ENCODE assay signal across 25 cellular contexts in genomic region chr14:99174081-99174851, GRCh38.
DNase-seq lines count a peak whose midpoint lies in the region; ATAC-seq and TF ChIP-seq lines count a peak whose summit lies in the region.
"Had no signal": no experiment of that assay in that cellular context is flagged by ENCODE, and none has a peak within 500 bp of the region (broad histone marks: within the 10 kb centered on the region; RNA-seq: fewer than 3 reads in every experiment).

No MANE protein-coding gene starts in this region.

- no peaks in the 10 kb centered on the region for H3K4me1 ChIP-seq in psoas muscle
- H3K4me1 ChIP-seq: gastrocnemius medialis had no signal

- CTCF ChIA-PET in activated naive CD4-positive, alpha-beta T cell treated with anti-CD3 and anti-CD28 coated beads for 36 hours (lab: Charles Lee): no interaction called here
- CTCF ChIA-PET in activated CD8-positive, alpha-beta T cell treated with anti-CD3 and anti-CD28 coated beads, Interleukin-2, amount 10 ng/mL, durations not matched to agents 7 days and 5 days (lab: Charles Lee): no interaction called here

- intact Hi-C loops in activated naive CD4-positive, alpha-beta T cell treated with anti-CD3 and anti-CD28 coated beads for 36 hours (cut with micrococcal nuclease): no loop called here
- intact Hi-C loops in psoas muscle (cut with DNase I): no loop called here

- no peak overlapping the region for H3K27ac ChIP-seq in psoas muscle
- H3K27ac ChIP-seq: gastrocnemius medialis, hepatocyte, Peyer's patch, thyroid gland had no signal

- no peak overlapping the region for H3K4me3 Mint-ChIP-seq in activated naive CD4-positive, alpha-beta T cell treated with anti-CD3 and anti-CD28 coated beads for 36 hours
- peak overlapping the region; percentile 4 for H3K4me3 Mint-ChIP-seq in activated CD8-positive, alpha-beta T cell treated with anti-CD3 and anti-CD28 coated beads, Interleukin-2, amount 10 ng/mL, durations not matched to agents 7 days and 5 days
- H3K4me3 Mint-ChIP-seq: activated B cell treated with CpG ODN at 0.5 μM for 24 hours; B cell; dendritic cell treated with granulocyte-macrophage colony-stimulating factor and Interleukin-4, amounts not matched to agents 40 ng/mL and 50 ng/mL, for 4 days had no signal

- ATAC-seq in activated CD8-positive, alpha-beta T cell treated with anti-CD3 and anti-CD28 coated beads, Interleukin-2, amount 10 ng/mL, durations not matched to agents 7 days and 5 days: no peak
- ATAC-seq in HG03135 (IDR thresholded peaks at IDR 0.05; ENCODE audit: unreplicated experiment) (no peak), psoas muscle (no peak)
- ATAC-seq: gastrocnemius medialis, HepG2, left ventricle myocardium superior had no signal

- POLR2A ChIA-PET in activated CD8-positive, alpha-beta T cell treated with anti-CD3 and anti-CD28 coated beads, Interleukin-2, amount 10 ng/mL, durations not matched to agents 7 days and 5 days (lab: Charles Lee): interaction anchor here (0.7 kb wide), 1 partner anchor 179 kb away, joined by 10 read pairs; no protein-coding TSS in a partner anchor

- H3K9me3 Mint-ChIP-seq in activated naive CD4-positive, alpha-beta T cell treated with anti-CD3 and anti-CD28 coated beads for 36 hours: peaks cover 4% of the 10 kb centered on the region
- no peaks in the 10 kb centered on the region for H3K9me3 Mint-ChIP-seq in activated CD8-positive, alpha-beta T cell treated with anti-CD3 and anti-CD28 coated beads, Interleukin-2, amount 10 ng/mL, durations not matched to agents 7 days and 5 days (ENCODE audit: insufficient read depth)
- H3K9me3 Mint-ChIP-seq: activated B cell treated with CpG ODN at 0.5 μM for 24 hours had no signal

- peaks cover 21% of the 10 kb centered on the region for H3K4me1 Mint-ChIP-seq in activated naive CD4-positive, alpha-beta T cell treated with anti-CD3 and anti-CD28 coated beads for 36 hours (ENCODE audit: low read depth)
- H3K4me1 Mint-ChIP-seq in activated CD8-positive, alpha-beta T cell treated with anti-CD3 and anti-CD28 coated beads, Interleukin-2, amount 10 ng/mL, durations not matched to agents 7 days and 5 days (ENCODE audit: low read depth): peaks cover 26% of the 10 kb centered on the region
- H3K4me1 Mint-ChIP-seq: activated B cell treated with CpG ODN at 0.5 μM for 24 hours, B cell had no signal

- no peak for TF ChIP-seq CTCF in psoas muscle (IDR thresholded peaks at IDR 0.05)

- H3K27ac Mint-ChIP-seq in activated naive CD4-positive, alpha-beta T cell treated with anti-CD3 and anti-CD28 coated beads for 36 hours: peak overlapping the region; percentile 46
- H3K27ac Mint-ChIP-seq in activated CD8-positive, alpha-beta T cell treated with anti-CD3 and anti-CD28 coated beads, Interleukin-2, amount 10 ng/mL, durations not matched to agents 7 days and 5 days: no peak overlapping the region
- H3K27ac Mint-ChIP-seq: activated B cell treated with CpG ODN at 0.5 μM for 24 hours; B cell; dendritic cell treated with granulocyte-macrophage colony-stimulating factor and Interleukin-4, amounts not matched to agents 40 ng/mL and 50 ng/mL, for 4 days had no signal

- H3K27me3 ChIP-seq in psoas muscle (ENCODE audit: insufficient read depth in 3 of 3, low read length in 2 of 3): no peaks in the 10 kb centered on the region
- H3K27me3 ChIP-seq: gastrocnemius medialis, hepatocyte, Peyer's patch, thyroid gland had no signal

- 91 to 94% (median 93%) methylated on average over 79 to 90 of the region's 90 CpGs for WGBS in psoas muscle, 3 donors

- no peak for DNase-seq in activated naive CD4-positive, alpha-beta T cell treated with anti-CD3 and anti-CD28 coated beads for 36 hours
- no peak for DNase-seq in activated naive CD4-positive, alpha-beta T cell treated with anti-CD3 and anti-CD28 coated beads, Interleukin-2, amount 50 U/mL, for 16 hours
- DNase-seq in activated CD8-positive, alpha-beta T cell treated with anti-CD3 and anti-CD28 coated beads, Interleukin-2, amount 10 ng/mL, durations not matched to agents 7 days and 5 days: no peak
- peak; percentile 88 for DNase-seq in mesenteric fat pad (ENCODE audit: low spot score)
- no peak for DNase-seq in psoas muscle
- no peak for DNase-seq in NCI-H526 (lab: John Stamatoyannopoulos, UW)
- DNase-seq: activated B cell treated with CpG ODN at 0.5 μM for 24 hours; activated CD4-positive, alpha-beta T cell treated with anti-CD3 and anti-CD28 coated beads, Interleukin-2, amount 50 U/mL, for 48 hours; central memory CD4-positive, alpha-beta T cell; gastrocnemius medialis; left ventricle myocardium superior; NCI-H1694 treated with DMSO at 0.1 percent for 48 hours; NCI-H2171 treated with DMSO at 0.1 percent for 48 hours; NCI-H524; occipital lobe; SIG-M5; stimulated activated naive CD4-positive, alpha-beta T cell; SW 1271; thyroid gland had no signal

- no peak overlapping the region for H3K4me3 ChIP-seq in psoas muscle
- H3K4me3 ChIP-seq: gastrocnemius medialis, hepatocyte, Peyer's patch, thyroid gland had no signal

- no peaks in the 10 kb centered on the region for H3K27me3 Mint-ChIP-seq in activated naive CD4-positive, alpha-beta T cell treated with anti-CD3 and anti-CD28 coated beads for 36 hours (ENCODE audit: low read depth)
- no peaks in the 10 kb centered on the region for H3K27me3 Mint-ChIP-seq in activated CD8-positive, alpha-beta T cell treated with anti-CD3 and anti-CD28 coated beads, Interleukin-2, amount 10 ng/mL, durations not matched to agents 7 days and 5 days (ENCODE audit: low read depth)
- H3K27me3 Mint-ChIP-seq: activated B cell treated with CpG ODN at 0.5 μM for 24 hours, B cell had no signal

- peaks cover 53% of the 10 kb centered on the region for H3K36me3 Mint-ChIP-seq in activated naive CD4-positive, alpha-beta T cell treated with anti-CD3 and anti-CD28 coated beads for 36 hours (ENCODE audit: low read depth)
- H3K36me3 Mint-ChIP-seq in activated CD8-positive, alpha-beta T cell treated with anti-CD3 and anti-CD28 coated beads, Interleukin-2, amount 10 ng/mL, durations not matched to agents 7 days and 5 days (ENCODE audit: low read depth): peaks cover 62% of the 10 kb centered on the region

- no peaks in the 10 kb centered on the region for H3K36me3 ChIP-seq in psoas muscle (ENCODE audit: insufficient read depth in 1 of 2, low read depth in 1 of 2)
- H3K36me3 ChIP-seq: gastrocnemius medialis, thyroid gland had no signal

- no peaks in the 10 kb centered on the region for H3K9me3 ChIP-seq in psoas muscle
- H3K9me3 ChIP-seq: gastrocnemius medialis, Peyer's patch, thyroid gland had no signal
